15 cellular contexts compared by ENCODE assay signal in the genomic region with DNA sequence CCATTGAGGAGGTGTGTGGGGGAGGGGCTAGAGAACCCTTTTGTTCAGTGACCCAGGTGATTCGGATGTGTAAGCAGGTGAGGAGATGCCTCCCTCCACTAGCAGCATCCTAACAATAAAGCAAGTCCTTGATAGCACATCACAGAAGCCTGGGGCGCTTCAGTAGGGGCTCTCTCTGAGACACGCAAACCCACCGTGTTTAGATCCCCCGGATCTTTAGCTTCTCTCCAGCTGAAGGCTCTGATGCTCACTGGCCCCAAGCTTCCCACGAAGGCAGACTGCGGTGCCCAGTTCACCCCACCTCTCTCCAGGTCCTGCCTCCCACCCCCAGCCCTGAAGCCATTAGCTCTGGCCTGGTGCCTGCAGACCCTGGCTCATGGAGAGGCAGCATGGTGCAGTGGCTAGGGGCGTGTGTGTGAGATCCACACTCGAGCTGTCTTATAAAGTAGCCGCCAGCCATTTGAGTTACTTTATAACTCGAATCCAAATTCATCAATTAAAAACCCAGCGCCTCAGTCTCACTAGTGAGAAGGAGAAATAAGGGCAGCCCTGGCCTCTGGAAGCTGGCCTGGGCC.
DNase-seq lines count a peak whose midpoint lies in the region; ATAC-seq and TF ChIP-seq lines count a peak whose summit lies in the region.
"Had no signal": no experiment of that assay in that cellular context is flagged by ENCODE, and none has a peak within 500 bp of the region (broad histone marks: within the 10 kb centered on the region; RNA-seq: fewer than 3 reads in every experiment).

No MANE protein-coding gene starts in this region.

- intact Hi-C loops in spleen (cut with DNase I; ENCODE audit: low total_unique reads) = no loop called here

- no peaks in the 10 kb centered on the region for H3K27me3 ChIP-seq in H7 (ENCODE audit: control insufficient read depth, insufficient read depth, low read length)
- H3K27me3 ChIP-seq in RWPE2 (ENCODE audit: insufficient read depth, poor library complexity, severe bottlenecking) = peaks cover 7% of the 10 kb centered on the region
- peaks cover 0 to 16% (median 0%) of the 10 kb centered on the region in 7 donors for H3K27me3 ChIP-seq in spleen (replicated peaks in 1 of 7)
- H3K27me3 ChIP-seq: BE2C had no signal

- no peak overlapping the region for H3K27ac Mint-ChIP-seq in T-helper 17 cell
- H3K27ac Mint-ChIP-seq in stimulated activated naive CD8-positive, alpha-beta T cell treated with anti-CD3 and anti-CD28 coated beads, Interleukin-15, amount 100 ng/mL, for 72 hours = no peak overlapping the region
- H3K27ac Mint-ChIP-seq: CD4-positive, alpha-beta memory T cell had no signal

- H3K27ac ChIP-seq in RWPE2 (ENCODE audit: poor library complexity, severe bottlenecking) (no peak overlapping the region), spleen (no peak overlapping the region)
- H3K27ac ChIP-seq: A549, C4-2B, HL-60 had no signal

- ATAC-seq in RWPE2 (ENCODE audit: low read depth) (no peak), T-helper 17 cell (no peak)
- ATAC-seq in stimulated activated naive CD8-positive, alpha-beta T cell treated with anti-CD3 and anti-CD28 coated beads, Interleukin-15, amount 100 ng/mL, for 72 hours = no peak
- ATAC-seq: A549, HCT116 had no signal

- H3K36me3 Mint-ChIP-seq in T-helper 17 cell (ENCODE audit: low read depth) = peaks cover 2% of the 10 kb centered on the region
- H3K36me3 Mint-ChIP-seq: CD4-positive, alpha-beta memory T cell had no signal

- 90 to 95% (median 91%) methylated on average over 12 of the region's 12 CpGs for WGBS in spleen, 5 donors

- H3K27me3 Mint-ChIP-seq in T-helper 17 cell = peaks cover 5% of the 10 kb centered on the region
- H3K27me3 Mint-ChIP-seq in stimulated activated naive CD8-positive, alpha-beta T cell treated with anti-CD3 and anti-CD28 coated beads, Interleukin-15, amount 100 ng/mL, for 72 hours = no peaks in the 10 kb centered on the region
- H3K27me3 Mint-ChIP-seq: CD4-positive, alpha-beta memory T cell had no signal

- DNase-seq in H7 (peak; percentile 58), RWPE2 (ENCODE audit: low spot score) (peak; percentile 38), mesenteric fat pad (ENCODE audit: low spot score) (peak; percentile 79), spleen (peak; percentile 22), LoVo (ENCODE audit: low spot score) (no peak), T-helper 17 cell (no peak)
- DNase-seq in stimulated activated naive CD8-positive, alpha-beta T cell treated with anti-CD3 and anti-CD28 coated beads, Interleukin-15, amount 100 ng/mL, for 72 hours = no peak
- DNase-seq: BE2C; CD4-positive, alpha-beta memory T cell; DND-41; GDM1 had no signal

- H3K4me3 Mint-ChIP-seq in T-helper 17 cell = no peak overlapping the region
- no peak overlapping the region for H3K4me3 Mint-ChIP-seq in stimulated activated naive CD8-positive, alpha-beta T cell treated with anti-CD3 and anti-CD28 coated beads, Interleukin-15, amount 100 ng/mL, for 72 hours
- H3K4me3 Mint-ChIP-seq: CD4-positive, alpha-beta memory T cell had no signal

- H3K4me1 ChIP-seq in RWPE2 (ENCODE audit: insufficient read depth, poor library complexity, severe bottlenecking) = no peaks in the 10 kb centered on the region
- H3K4me1 ChIP-seq in spleen = no peaks in the 10 kb centered on the region
- H3K4me1 ChIP-seq: A549, BE2C had no signal

- peaks cover 0 to 7% of the 10 kb centered on the region in 2 donors for H3K9me3 Mint-ChIP-seq in stimulated activated naive CD8-positive, alpha-beta T cell treated with anti-CD3 and anti-CD28 coated beads, Interleukin-15, amount 100 ng/mL, for 72 hours

- H3K9me3 ChIP-seq in RWPE2 (ENCODE audit: severe bottlenecking) (no peaks in the 10 kb centered on the region), spleen (peaks cover 0 to 11% (median 1%) of the 10 kb centered on the region in 8 donors), T-helper 17 cell (ENCODE audit: control insufficient read depth, low read length, poor library complexity, severe bottlenecking) (no peaks in the 10 kb centered on the region)
- H3K9me3 ChIP-seq: BE2C had no signal

- no peak for TF ChIP-seq CTCF in RWPE2 (IDR thresholded peaks at IDR 0.05; ENCODE audit: poor library complexity, severe bottlenecking)
- no peak for TF ChIP-seq CTCF in spleen (IDR thresholded peaks at IDR 0.05 in 8 of 11, conservative IDR thresholded peaks at IDR 0.05 in 3 of 11)

- TF ChIP-seq POLR2A in spleen (IDR thresholded peaks at IDR 0.05) = no peak

- H3K4me1 Mint-ChIP-seq in T-helper 17 cell = peaks cover 2% of the 10 kb centered on the region
- no peaks in the 10 kb centered on the region for H3K4me1 Mint-ChIP-seq in stimulated activated naive CD8-positive, alpha-beta T cell treated with anti-CD3 and anti-CD28 coated beads, Interleukin-15, amount 100 ng/mL, for 72 hours
- H3K4me1 Mint-ChIP-seq: CD4-positive, alpha-beta memory T cell had no signal

- H3K36me3 ChIP-seq in H7 (replicated peaks; ENCODE audit: control insufficient read depth, insufficient read depth, low read length) (no peaks in the 10 kb centered on the region), RWPE2 (ENCODE audit: low read depth) (no peaks in the 10 kb centered on the region), spleen (no peaks in the 10 kb centered on the region)
- H3K36me3 ChIP-seq: BE2C had no signal

- no peak overlapping the region for H3K4me3 ChIP-seq in H7 (ENCODE audit: insufficient read depth, low read depth, low read length)
- no peak overlapping the region for H3K4me3 ChIP-seq in RWPE2 (ENCODE audit: severe bottlenecking)
- H3K4me3 ChIP-seq in spleen = no peak overlapping the region
- H3K4me3 ChIP-seq: A549 had no signal

Comparison
In these comparisons a context has a peak if more than half of its experiments do, and no peak if none do; other contexts are left out.
1. DNase-seq: peak in H7 (single experiment), RWPE2 (single experiment), mesenteric fat pad (single experiment) and spleen (single experiment); none in LoVo (single experiment), T-helper 17 cell (0 of 3) and stimulated activated naive CD8-positive, alpha-beta T cell treated with anti-CD3 and anti-CD28 coated beads, Interleukin-15, amount 100 ng/mL, for 72 hours (0 of 2).